Comparison of ENCODE assay signal across 1 cellular context in the genomic region with DNA sequence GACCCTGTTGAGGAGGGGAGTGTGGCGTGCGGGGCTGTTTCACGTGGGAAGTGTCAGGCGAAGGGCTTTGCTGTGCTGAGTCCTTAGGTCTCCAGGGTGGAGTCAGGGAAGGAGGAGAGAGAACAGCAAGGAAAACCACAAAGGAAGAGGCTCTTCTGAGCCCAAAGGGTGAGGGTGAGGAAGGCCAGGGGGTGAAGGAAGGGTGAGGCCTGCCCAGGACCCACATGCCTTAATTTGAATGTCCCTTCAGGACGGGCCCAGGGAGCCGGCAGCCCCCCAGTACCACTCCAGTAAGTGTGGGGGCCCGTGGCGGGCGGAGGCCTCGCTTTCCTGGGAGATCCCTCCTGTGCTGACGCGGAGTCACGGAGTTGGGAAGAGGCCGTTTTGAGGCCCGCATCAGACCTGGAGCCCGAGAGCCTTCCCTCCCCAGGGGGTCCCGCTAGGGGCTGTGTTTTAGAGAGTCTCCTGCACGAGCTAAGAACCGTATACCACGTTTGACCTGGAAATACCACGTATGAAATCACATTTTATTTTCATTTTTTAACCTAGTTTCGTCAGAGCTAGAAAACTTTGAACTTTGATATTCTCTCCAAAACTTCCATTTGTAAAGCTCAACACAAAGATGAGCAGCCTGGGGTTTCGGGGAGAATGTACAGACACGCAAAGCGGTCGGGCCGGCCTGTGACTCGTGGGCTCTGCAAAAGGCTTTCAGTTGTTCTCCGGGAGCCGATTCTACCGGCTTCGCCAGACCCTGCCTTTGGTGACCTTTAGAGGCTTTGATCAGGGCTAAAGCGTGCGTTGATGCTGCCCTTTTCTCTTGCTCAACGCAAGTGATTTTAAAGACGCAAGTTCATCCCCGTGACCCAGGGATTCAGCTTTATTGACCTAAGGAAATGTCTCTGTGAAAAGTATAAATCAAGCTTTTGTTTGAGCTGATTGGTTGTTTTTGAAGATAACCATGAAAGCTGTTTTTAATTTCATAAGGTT.
TF ChIP-seq lines count a peak whose summit lies in the region.

No MANE protein-coding gene starts in this region.

TF ChIP-seq in IMR-90, 13 proteins besides CTCF, POLR2A, EP300 and RAD21:
- no peak for TF ChIP-seq CHD1 (IDR thresholded peaks at IDR 0.05; ENCODE audit: low read depth, low read length)
- TF ChIP-seq, protein P1, sequence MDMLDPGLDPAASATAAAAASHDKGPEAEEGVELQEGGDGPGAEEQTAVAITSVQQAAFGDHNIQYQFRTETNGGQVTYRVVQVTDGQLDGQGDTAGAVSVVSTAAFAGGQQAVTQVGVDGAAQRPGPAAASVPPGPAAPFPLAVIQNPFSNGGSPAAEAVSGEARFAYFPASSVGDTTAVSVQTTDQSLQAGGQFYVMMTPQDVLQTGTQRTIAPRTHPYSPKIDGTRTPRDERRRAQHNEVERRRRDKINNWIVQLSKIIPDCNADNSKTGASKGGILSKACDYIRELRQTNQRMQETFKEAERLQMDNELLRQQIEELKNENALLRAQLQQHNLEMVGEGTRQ (IDR thresholded peaks at IDR 0.05; ENCODE audit: low read depth, low read length) = no peak
- TF ChIP-seq BHLHE40 (IDR thresholded peaks at IDR 0.05; ENCODE audit: low read depth, low read length) = no peak
- no peak for TF ChIP-seq RFX5 (IDR thresholded peaks at IDR 0.05; ENCODE audit: low read depth, low read length)
- TF ChIP-seq SMC3 (IDR thresholded peaks at IDR 0.05; ENCODE audit: low read depth, low read length) = no peak
- no peak for TF ChIP-seq CEBPB (IDR thresholded peaks at IDR 0.05; ENCODE audit: low read depth, low read length)
- no peak for TF ChIP-seq RCOR1 (IDR thresholded peaks at IDR 0.05; ENCODE audit: insufficient replicate concordance, low read length)
- TF ChIP-seq MAFK (IDR thresholded peaks at IDR 0.05; ENCODE audit: low read depth, low read length) = no peak
- no peak for TF ChIP-seq FOS (IDR thresholded peaks at IDR 0.05; ENCODE audit: low read depth, low read length)
